Comparison of ENCODE assay signal across 14 cellular contexts in genomic region chrX:44828008-44828605, GRCh38. TPM values are rescaled to one million over a fixed set of nuclear protein-coding genes. Genes with fewer than 3 reads are reported as not detected.
DNase-seq lines count a peak whose midpoint lies in the region; TF ChIP-seq lines count a peak whose summit lies in the region.
"Had no signal": no experiment of that assay in that cellular context is flagged by ENCODE, and none has a peak within 500 bp of the region (broad histone marks: within the 10 kb centered on the region; RNA-seq: fewer than 3 reads in every experiment).

No MANE protein-coding gene starts in this region.

- H3K36me3 Mint-ChIP-seq in HFFc6 (ENCODE audit: low read depth) (no peaks in the 10 kb centered on the region), progenitor cell of endocrine pancreas (ENCODE audit: insufficient read depth) (no peaks in the 10 kb centered on the region)
- H3K36me3 Mint-ChIP-seq: CD8-positive, alpha-beta memory T cell had no signal

- H3K9ac ChIP-seq in adipocyte (ENCODE audit: low read length): no peak overlapping the region

- no peak for TF ChIP-seq CTCF in HFFc6 (IDR thresholded peaks at IDR 0.05)
- TF ChIP-seq CTCF in fibroblast of villous mesenchyme (IDR thresholded peaks at IDR 0.05; ENCODE audit: insufficient read depth, low read depth, low read length): no peak
- TF ChIP-seq CTCF in progenitor cell of endocrine pancreas (IDR thresholded peaks at IDR 0.05; ENCODE audit: unreplicated experiment): no peak

- no peaks in the 10 kb centered on the region for H3K27me3 Mint-ChIP-seq in HFFc6 (ENCODE audit: insufficient read depth)
- H3K27me3 Mint-ChIP-seq in progenitor cell of endocrine pancreas: no peaks in the 10 kb centered on the region

- peaks cover 3% of the 10 kb centered on the region for H3K27me3 ChIP-seq in adipocyte (replicated peaks; ENCODE audit: control insufficient read depth, insufficient read depth, low read length)
- H3K27me3 ChIP-seq: suprapubic skin had no signal

- H3K9me3 Mint-ChIP-seq in HFFc6: no peaks in the 10 kb centered on the region
- peaks cover 6% of the 10 kb centered on the region for H3K9me3 Mint-ChIP-seq in progenitor cell of endocrine pancreas (ENCODE audit: low read depth)
- H3K9me3 Mint-ChIP-seq: CD8-positive, alpha-beta memory T cell had no signal

- H3K9me3 ChIP-seq in adipocyte (ENCODE audit: control insufficient read depth, low read length): no peaks in the 10 kb centered on the region
- H3K9me3 ChIP-seq: suprapubic skin had no signal

- H3K4me3 ChIP-seq in adipocyte (ENCODE audit: low read length) (no peak overlapping the region), fibroblast of villous mesenchyme (ENCODE audit: low read depth, low read length) (no peak overlapping the region)
- H3K4me3 ChIP-seq: suprapubic skin had no signal

- H3K27ac Mint-ChIP-seq in HFFc6: no peak overlapping the region; the same call in 1 of the 2 replicates
- no peak overlapping the region for H3K27ac Mint-ChIP-seq in progenitor cell of endocrine pancreas
- H3K27ac Mint-ChIP-seq: CD8-positive, alpha-beta memory T cell; nephron progenitor cell had no signal

- H3K4me3 Mint-ChIP-seq in HFFc6: no peak overlapping the region
- no peak overlapping the region for H3K4me3 Mint-ChIP-seq in progenitor cell of endocrine pancreas (ENCODE audit: low read depth)
- H3K4me3 Mint-ChIP-seq: CD8-positive, alpha-beta memory T cell; nephron progenitor cell had no signal

- H3K4me1 ChIP-seq in adipocyte (ENCODE audit: control insufficient read depth, insufficient read depth, low read length): peaks cover 3% of the 10 kb centered on the region
- H3K4me1 ChIP-seq: suprapubic skin had no signal

- H3K36me3 ChIP-seq in adipocyte (ENCODE audit: control insufficient read depth, insufficient read depth, low read length, severe bottlenecking): no peaks in the 10 kb centered on the region
- H3K36me3 ChIP-seq: suprapubic skin had no signal

- peak; percentile 75 for DNase-seq in AG08395 (ENCODE audit: low spot score)
- DNase-seq in HFFc6: peak; percentile 63
- peak; percentile 63 for DNase-seq in adipocyte (ENCODE audit: low read depth)
- peak; percentile 39 for DNase-seq in fibroblast of villous mesenchyme (ENCODE audit: low read depth)
- no peak for DNase-seq in putamen (ENCODE audit: low spot score)
- DNase-seq in progenitor cell of endocrine pancreas (ENCODE audit: low spot score, unreplicated experiment): no peak
- no peak for DNase-seq in stimulated activated naive CD4-positive, alpha-beta T cell treated with Interleukin-2 at 50 U/mL for 16 hours (lab: John Stamatoyannopoulos, UW)
- no peak for DNase-seq in NCI-H128 (lab: John Stamatoyannopoulos, UW; ENCODE audit: unreplicated experiment)
- DNase-seq: activated CD4-positive, CD25-positive, alpha-beta regulatory T cell; CD8-positive, alpha-beta memory T cell; cortex of kidney; nephron progenitor cell; stimulated activated CD4-positive, alpha-beta T cell treated with anti-CD3 and anti-CD28 coated beads, Interleukin-2, amount 100 ng/mL, for 24 hours had no signal

- peaks cover 7% of the 10 kb centered on the region for H3K4me1 Mint-ChIP-seq in HFFc6 (ENCODE audit: low read depth)
- peaks cover 1% of the 10 kb centered on the region for H3K4me1 Mint-ChIP-seq in progenitor cell of endocrine pancreas (ENCODE audit: low read depth)
- H3K4me1 Mint-ChIP-seq: CD8-positive, alpha-beta memory T cell; nephron progenitor cell had no signal

RNA-seq across cellular contexts. Expression of gene DUSP21, which starts 15.7 kb away (rescaled TPM):
- not detected for total RNA-seq in HFFc6 (2021; fragmentation: NEBNext Ultra II Directional; extraction: Animal tissue kit (Norgen Biotek cat#: 25700))
- total RNA-seq in fibroblast of villous mesenchyme (not detected in 2 replicates), progenitor cell of endocrine pancreas (not detected in 2 replicates)
- total RNA-seq: CD8-positive, alpha-beta memory T cell; suprapubic skin had no signal

RNA-seq across cellular contexts. Expression of gene KDM6A, which starts 44.9 kb away (rescaled TPM):
- total RNA-seq in HFFc6 (2021; fragmentation: NEBNext Ultra II Directional; extraction: Animal tissue kit (Norgen Biotek cat#: 25700)): 10 to 100 TPM in 2 of 6 experiments, 1 to 10 TPM in 4; 6.4 to 14.3 (median 9.0) TPM
- total RNA-seq in fibroblast of villous mesenchyme: 24.2 and 27.6 TPM in 2 replicates
- 102 and 112 TPM in 2 replicates for total RNA-seq in progenitor cell of endocrine pancreas

Comparison
In these comparisons a context has a peak if more than half of its experiments do, and no peak if none do; other contexts are left out.
1. DNase-seq: peak in AG08395 (single experiment), HFFc6 (single experiment), adipocyte (single experiment) and fibroblast of villous mesenchyme (single experiment); none in putamen (single experiment), progenitor cell of endocrine pancreas (single experiment), stimulated activated naive CD4-positive, alpha-beta T cell treated with Interleukin-2 at 50 U/mL for 16 hours (single experiment) and NCI-H128 (single experiment).